In the genomic region with DNA sequence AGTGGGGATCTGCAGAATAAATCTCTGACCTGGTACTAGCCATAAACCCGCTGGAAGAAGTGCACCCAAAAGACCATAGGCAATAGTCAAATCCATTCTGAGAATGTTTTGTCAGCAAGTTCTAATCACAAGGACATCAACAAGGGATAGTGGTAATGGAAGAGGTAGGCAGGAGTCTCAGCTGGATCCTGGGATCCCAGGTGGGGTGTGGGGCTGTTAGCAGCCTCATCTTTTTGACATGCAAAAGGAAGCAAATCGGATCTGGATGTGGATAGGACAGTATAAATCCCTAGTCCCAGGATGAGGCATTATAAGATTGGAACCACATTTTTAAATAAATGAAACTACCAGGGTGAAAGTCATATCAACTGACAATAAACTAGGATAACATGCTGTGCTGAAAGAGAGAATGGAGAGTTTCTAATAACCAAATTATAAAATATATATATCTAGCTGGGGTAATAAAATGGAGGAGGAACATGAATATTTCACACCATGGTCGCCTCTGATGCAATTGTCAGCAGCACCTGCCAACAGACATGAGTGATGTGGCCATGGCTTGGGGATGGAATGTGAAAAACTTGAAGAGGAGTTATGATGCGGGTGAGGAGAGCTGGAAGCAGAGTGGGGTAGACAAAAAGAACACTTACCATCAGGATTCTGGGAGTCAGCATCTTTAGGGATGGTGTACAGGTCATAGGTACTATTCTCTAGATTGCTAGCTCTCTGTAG, we compare ENCODE assay signal across 1 cellular context.
TF ChIP-seq lines count a peak whose summit lies in the region.

No MANE protein-coding gene starts in this region.

TF ChIP-seq in SK-N-SH treated with all-trans-retinoic acid at 6 μM for 48 hours, 23 proteins besides CTCF, POLR2A, EP300 and RAD21:
- no peak for TF ChIP-seq ZNF565 (CRISPR knock-in tag; conservative IDR thresholded peaks at IDR 0.05; ENCODE audit: low read depth)
- TF ChIP-seq ZNF70 (CRISPR knock-in tag; IDR thresholded peaks at IDR 0.05), result no peak
- TF ChIP-seq, protein P1, sequence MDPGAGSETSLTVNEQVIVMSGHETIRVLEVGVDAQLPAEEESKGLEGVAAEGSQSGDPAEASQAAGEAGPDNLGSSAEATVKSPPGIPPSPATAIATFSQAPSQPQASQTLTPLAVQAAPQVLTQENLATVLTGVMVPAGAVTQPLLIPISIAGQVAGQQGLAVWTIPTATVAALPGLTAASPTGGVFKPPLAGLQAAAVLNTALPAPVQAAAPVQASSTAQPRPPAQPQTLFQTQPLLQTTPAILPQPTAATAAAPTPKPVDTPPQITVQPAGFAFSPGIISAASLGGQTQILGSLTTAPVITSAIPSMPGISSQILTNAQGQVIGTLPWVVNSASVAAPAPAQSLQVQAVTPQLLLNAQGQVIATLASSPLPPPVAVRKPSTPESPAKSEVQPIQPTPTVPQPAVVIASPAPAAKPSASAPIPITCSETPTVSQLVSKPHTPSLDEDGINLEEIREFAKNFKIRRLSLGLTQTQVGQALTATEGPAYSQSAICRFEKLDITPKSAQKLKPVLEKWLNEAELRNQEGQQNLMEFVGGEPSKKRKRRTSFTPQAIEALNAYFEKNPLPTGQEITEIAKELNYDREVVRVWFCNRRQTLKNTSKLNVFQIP (CRISPR knock-in tag; IDR thresholded peaks at IDR 0.05; ENCODE audit: borderline replicate concordance, low read depth), result no peak
- no peak for TF ChIP-seq GLIS3 (CRISPR knock-in tag; IDR thresholded peaks at IDR 0.05)
- TF ChIP-seq SNAI2 (CRISPR knock-in tag; IDR thresholded peaks at IDR 0.05), result no peak
- TF ChIP-seq, protein P2, sequence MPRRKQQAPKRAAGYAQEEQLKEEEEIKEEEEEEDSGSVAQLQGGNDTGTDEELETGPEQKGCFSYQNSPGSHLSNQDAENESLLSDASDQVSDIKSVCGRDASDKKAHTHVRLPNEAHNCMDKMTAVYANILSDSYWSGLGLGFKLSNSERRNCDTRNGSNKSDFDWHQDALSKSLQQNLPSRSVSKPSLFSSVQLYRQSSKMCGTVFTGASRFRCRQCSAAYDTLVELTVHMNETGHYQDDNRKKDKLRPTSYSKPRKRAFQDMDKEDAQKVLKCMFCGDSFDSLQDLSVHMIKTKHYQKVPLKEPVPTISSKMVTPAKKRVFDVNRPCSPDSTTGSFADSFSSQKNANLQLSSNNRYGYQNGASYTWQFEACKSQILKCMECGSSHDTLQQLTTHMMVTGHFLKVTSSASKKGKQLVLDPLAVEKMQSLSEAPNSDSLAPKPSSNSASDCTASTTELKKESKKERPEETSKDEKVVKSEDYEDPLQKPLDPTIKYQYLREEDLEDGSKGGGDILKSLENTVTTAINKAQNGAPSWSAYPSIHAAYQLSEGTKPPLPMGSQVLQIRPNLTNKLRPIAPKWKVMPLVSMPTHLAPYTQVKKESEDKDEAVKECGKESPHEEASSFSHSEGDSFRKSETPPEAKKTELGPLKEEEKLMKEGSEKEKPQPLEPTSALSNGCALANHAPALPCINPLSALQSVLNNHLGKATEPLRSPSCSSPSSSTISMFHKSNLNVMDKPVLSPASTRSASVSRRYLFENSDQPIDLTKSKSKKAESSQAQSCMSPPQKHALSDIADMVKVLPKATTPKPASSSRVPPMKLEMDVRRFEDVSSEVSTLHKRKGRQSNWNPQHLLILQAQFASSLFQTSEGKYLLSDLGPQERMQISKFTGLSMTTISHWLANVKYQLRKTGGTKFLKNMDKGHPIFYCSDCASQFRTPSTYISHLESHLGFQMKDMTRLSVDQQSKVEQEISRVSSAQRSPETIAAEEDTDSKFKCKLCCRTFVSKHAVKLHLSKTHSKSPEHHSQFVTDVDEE (CRISPR knock-in tag; IDR thresholded peaks at IDR 0.05), result no peak
- TF ChIP-seq ZNF8 (CRISPR knock-in tag; IDR thresholded peaks at IDR 0.05), result no peak
- TF ChIP-seq OSR1 (CRISPR knock-in tag; IDR thresholded peaks at IDR 0.05), result no peak
- no peak for TF ChIP-seq ZC3H10 (CRISPR knock-in tag; IDR thresholded peaks at IDR 0.05)
- TF ChIP-seq, protein P3, sequence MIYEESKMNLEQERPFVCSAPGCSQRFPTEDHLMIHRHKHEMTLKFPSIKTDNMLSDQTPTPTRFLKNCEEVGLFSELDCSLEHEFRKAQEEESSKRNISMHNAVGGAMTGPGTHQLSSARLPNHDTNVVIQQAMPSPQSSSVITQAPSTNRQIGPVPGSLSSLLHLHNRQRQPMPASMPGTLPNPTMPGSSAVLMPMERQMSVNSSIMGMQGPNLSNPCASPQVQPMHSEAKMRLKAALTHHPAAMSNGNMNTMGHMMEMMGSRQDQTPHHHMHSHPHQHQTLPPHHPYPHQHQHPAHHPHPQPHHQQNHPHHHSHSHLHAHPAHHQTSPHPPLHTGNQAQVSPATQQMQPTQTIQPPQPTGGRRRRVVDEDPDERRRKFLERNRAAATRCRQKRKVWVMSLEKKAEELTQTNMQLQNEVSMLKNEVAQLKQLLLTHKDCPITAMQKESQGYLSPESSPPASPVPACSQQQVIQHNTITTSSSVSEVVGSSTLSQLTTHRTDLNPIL (CRISPR knock-in tag; IDR thresholded peaks at IDR 0.05; ENCODE audit: low read depth), result no peak
- TF ChIP-seq ISL1 (CRISPR knock-in tag; IDR thresholded peaks at IDR 0.05), result no peak
- TF ChIP-seq TOX (CRISPR knock-in tag; IDR thresholded peaks at IDR 0.05; ENCODE audit: borderline replicate concordance), result no peak
- TF ChIP-seq TCF4 (CRISPR knock-in tag; IDR thresholded peaks at IDR 0.05; ENCODE audit: borderline replicate concordance), result no peak
- no peak for TF ChIP-seq ZFP30 (CRISPR knock-in tag; IDR thresholded peaks at IDR 0.05)
- TF ChIP-seq ESRRG (CRISPR knock-in tag; IDR thresholded peaks at IDR 0.05), result no peak
- no peak for TF ChIP-seq ZFP3 (CRISPR knock-in tag; IDR thresholded peaks at IDR 0.05)
- TF ChIP-seq RARB (CRISPR knock-in tag; IDR thresholded peaks at IDR 0.05), result no peak
